ENCODE assay signal across 18 cellular contexts in genomic region chr11:60064115-60064514, GRCh38. TPM values are rescaled to one million over a fixed set of nuclear protein-coding genes. Genes with fewer than 3 reads are reported as not detected.
"Had no signal": no experiment of that assay in that cellular context is flagged by ENCODE, and none has a peak within 500 bp of the region (broad histone marks: within the 10 kb centered on the region; RNA-seq: fewer than 3 reads in every experiment).

No MANE protein-coding gene starts in this region.

- H3K9me3 ChIP-seq: ascending aorta, lower lobe of right lung, tibial artery had no signal

- H3K4me1 ChIP-seq: ascending aorta, lower lobe of right lung, tibial artery had no signal

- H3K27ac Mint-ChIP-seq: activated CD8-positive, alpha-beta T cell treated with anti-CD3 and anti-CD28 coated beads for 36 hours; immature natural killer cell; naive thymus-derived CD8-positive, alpha-beta T cell; progenitor cell of endocrine pancreas; stimulated activated effector memory CD8-positive, alpha-beta T cell treated with anti-CD3 and anti-CD28 coated beads, Interleukin-12 subunit alpha, Interleukin-12 subunit beta, amount 100 ng/mL, for 72 hours had no signal

- H3K36me3 ChIP-seq: ascending aorta, lower lobe of right lung, tibial artery had no signal

- H3K27ac ChIP-seq: ascending aorta, lower lobe of right lung, tibial artery, VCaP had no signal

- ATAC-seq: activated CD8-positive, alpha-beta T cell treated with anti-CD3 and anti-CD28 coated beads for 36 hours; esophagus mucosa; left cardiac atrium; lower lobe of right lung; naive thymus-derived CD8-positive, alpha-beta T cell; right cardiac atrium; stimulated activated effector memory CD8-positive, alpha-beta T cell treated with anti-CD3 and anti-CD28 coated beads, Interleukin-12 subunit alpha, Interleukin-12 subunit beta, amount 100 ng/mL, for 72 hours had no signal

- H3K4me1 Mint-ChIP-seq: immature natural killer cell; naive thymus-derived CD8-positive, alpha-beta T cell; stimulated activated effector memory CD8-positive, alpha-beta T cell treated with anti-CD3 and anti-CD28 coated beads, Interleukin-12 subunit alpha, Interleukin-12 subunit beta, amount 100 ng/mL, for 72 hours had no signal

- FAIRE-seq: endometrium had no signal

- H3K4me3 Mint-ChIP-seq: activated CD8-positive, alpha-beta T cell treated with anti-CD3 and anti-CD28 coated beads for 36 hours; immature natural killer cell; naive thymus-derived CD8-positive, alpha-beta T cell; stimulated activated effector memory CD8-positive, alpha-beta T cell treated with anti-CD3 and anti-CD28 coated beads, Interleukin-12 subunit alpha, Interleukin-12 subunit beta, amount 100 ng/mL, for 72 hours had no signal

- H3K4me3 ChIP-seq: ascending aorta, lower lobe of right lung, smooth muscle cell, tibial artery had no signal

- DNase-seq: activated CD8-positive, alpha-beta memory T cell treated with anti-CD3 and anti-CD28 coated beads, Interleukin-2, amount 50 U/mL, for 48 hours; activated CD8-positive, alpha-beta T cell treated with anti-CD3 and anti-CD28 coated beads for 36 hours; activated naive CD4-positive, alpha-beta T cell; immature natural killer cell; left cardiac atrium; lower lobe of right lung; naive thymus-derived CD8-positive, alpha-beta T cell; occipital lobe; right cardiac atrium; tibial artery had no signal

- H3K36me3 Mint-ChIP-seq: immature natural killer cell; naive thymus-derived CD8-positive, alpha-beta T cell; stimulated activated effector memory CD8-positive, alpha-beta T cell treated with anti-CD3 and anti-CD28 coated beads, Interleukin-12 subunit alpha, Interleukin-12 subunit beta, amount 100 ng/mL, for 72 hours had no signal

- H3K27me3 ChIP-seq: ascending aorta, tibial artery had no signal

- H3K27me3 Mint-ChIP-seq: progenitor cell of endocrine pancreas had no signal

RNA-seq across cellular contexts. Expression of gene MS4A3, which starts 7.7 kb away (rescaled TPM):
- total RNA-seq: activated CD8-positive, alpha-beta T cell treated with anti-CD3 and anti-CD28 coated beads for 36 hours; ascending aorta; esophagus mucosa; left cardiac atrium; lower lobe of right lung; naive thymus-derived CD8-positive, alpha-beta T cell; progenitor cell of endocrine pancreas; right cardiac atrium; smooth muscle cell; T-helper 2 cell treated with Interferon-gamma antibody and Interleukin-4, amounts not matched to agents 100 ng/mL and 5 ng/mL, for 36 hours had no signal

RNA-seq across cellular contexts. Expression of gene OOSP2, which starts 23.9 kb away (rescaled TPM):
- total RNA-seq: activated CD8-positive, alpha-beta T cell treated with anti-CD3 and anti-CD28 coated beads for 36 hours; ascending aorta; esophagus mucosa; left cardiac atrium; lower lobe of right lung; naive thymus-derived CD8-positive, alpha-beta T cell; occipital lobe; progenitor cell of endocrine pancreas; right cardiac atrium; smooth muscle cell; T-helper 2 cell treated with Interferon-gamma antibody and Interleukin-4, amounts not matched to agents 100 ng/mL and 5 ng/mL, for 36 hours had no signal

RNA-seq across cellular contexts. Expression of gene MS4A2, which starts 24.3 kb away (rescaled TPM):
- total RNA-seq: activated CD8-positive, alpha-beta T cell treated with anti-CD3 and anti-CD28 coated beads for 36 hours; ascending aorta; naive thymus-derived CD8-positive, alpha-beta T cell; progenitor cell of endocrine pancreas; smooth muscle cell; T-helper 2 cell treated with Interferon-gamma antibody and Interleukin-4, amounts not matched to agents 100 ng/mL and 5 ng/mL, for 36 hours had no signal

RNA-seq across cellular contexts. Expression of gene OOSP4B, which starts 47.1 kb away (rescaled TPM):
- total RNA-seq: activated CD8-positive, alpha-beta T cell treated with anti-CD3 and anti-CD28 coated beads for 36 hours; ascending aorta; esophagus mucosa; left cardiac atrium; lower lobe of right lung; naive thymus-derived CD8-positive, alpha-beta T cell; occipital lobe; progenitor cell of endocrine pancreas; right cardiac atrium; smooth muscle cell; T-helper 2 cell treated with Interferon-gamma antibody and Interleukin-4, amounts not matched to agents 100 ng/mL and 5 ng/mL, for 36 hours had no signal
